ENCODE assay signal across 6 cellular contexts in the genomic region with DNA sequence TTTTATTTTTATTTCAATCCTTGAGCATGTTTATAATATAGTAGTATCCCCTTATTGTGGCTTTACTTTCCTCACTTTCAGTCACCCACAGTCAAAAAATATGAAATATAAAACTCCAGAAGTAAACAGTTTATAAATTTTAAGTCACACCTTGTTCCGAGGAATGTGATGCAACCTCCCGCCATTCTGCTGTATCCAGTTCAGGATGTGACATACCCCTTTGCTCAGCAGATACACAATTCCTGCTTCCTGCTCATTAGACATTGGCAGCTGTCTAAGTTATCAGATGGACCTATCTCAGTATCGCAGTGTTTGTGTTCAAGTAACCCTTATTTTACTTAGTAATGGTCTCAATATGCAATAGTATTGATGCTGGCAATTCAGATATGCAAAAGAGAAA.
A peak's percentile ranks its signal among the peaks of the same experiment; 100 is the strongest.
DNase-seq lines count a peak whose midpoint lies in the region; ATAC-seq, FAIRE-seq and TF ChIP-seq lines count a peak whose summit lies in the region.
"Not testable (repeated sequence)": the region's sequence is repeated elsewhere in the genome, so short reads cannot be mapped to it uniquely, and the experiment has no call there.

No MANE protein-coding gene starts in this region.

- not testable (repeated sequence) for H3K27me3 ChIP-seq in BE2C; HepG2 (ENCODE audit: control insufficient read depth in 1 of 2, insufficient read depth in 2 of 2, low read length in 2 of 2)

- not testable (repeated sequence) for H3K27ac ChIP-seq in HepG2 (ENCODE audit: extremely low read length, insufficient read depth, low read length)

- not testable (repeated sequence) for H4K20me1 ChIP-seq in HepG2 (ENCODE audit: insufficient read depth, low read length)

- POLR2A ChIA-PET in activated CD8-positive, alpha-beta T cell treated with anti-CD3 and anti-CD28 coated beads for 36 hours (lab: Charles Lee); HepG2 (lab: Yijun Ruan, JAX): not testable (repeated sequence)

- not testable (repeated sequence) for TF ChIP-seq POLR2A in HepG2 (IDR thresholded peaks at IDR 0.05; ENCODE audit: insufficient read depth in 1 of 2, low read depth in 2 of 2, low read length in 2 of 2)

- not testable (repeated sequence) for BruUV-seq in HepG2 (replicated peaks; lab: Mats Ljungman, UMichigan)

- H3K36me3 ChIP-seq in BE2C; HepG2 (replicated peaks in 1 of 2; ENCODE audit: control insufficient read depth in 1 of 2, insufficient read depth in 2 of 2, low read length in 2 of 2): not testable (repeated sequence)

- in situ Hi-C loops in HepG2 (cut with HindIII; ENCODE audit: extremely low pct_ligation_motif_present, low pct_unique_long_range_greater_than_20kb) = not testable (repeated sequence)

- WGBS in HepG2 (ENCODE audit: low lambda C conversion rate) = 81% methylated on average over 3 of the region's 3 CpGs

- not testable (repeated sequence) for H3K4me3 ChIP-seq in BE2C (ENCODE audit: low read depth, low read length); HepG2 (replicated peaks in 1 of 3; ENCODE audit: insufficient read depth in 1 of 3, low read depth in 2 of 3, low read length in 3 of 3)

- intact Hi-C loops in activated CD8-positive, alpha-beta T cell treated with anti-CD3 and anti-CD28 coated beads for 36 hours (cut with micrococcal nuclease); HepG2 (cut with micrococcal nuclease; ENCODE audit: unreplicated experiment): not testable (repeated sequence)

- H3K27me3 Mint-ChIP-seq in activated CD8-positive, alpha-beta T cell treated with anti-CD3 and anti-CD28 coated beads for 36 hours = not testable (repeated sequence)

- CTCF ChIA-PET in activated CD8-positive, alpha-beta T cell treated with anti-CD3 and anti-CD28 coated beads for 36 hours (lab: Charles Lee); HepG2 (lab: Yijun Ruan, JAX; ENCODE audit: low intra/inter-chr PET ratio, low total read pairs): not testable (repeated sequence)

- not testable (repeated sequence) for H3K4me2 ChIP-seq in HepG2 (ENCODE audit: low read depth, low read length)

- TF ChIP-seq EP300 in HepG2 (IDR thresholded peaks at IDR 0.05; ENCODE audit: low read depth in 2 of 2, low read length in 2 of 2); HepG2 (CRISPR knock-in tag; IDR thresholded peaks at IDR 0.05; ENCODE audit: borderline replicate concordance): not testable (repeated sequence)

- H3K9me3 ChIP-seq in BE2C; HepG2 (ENCODE audit: low read length): not testable (repeated sequence)

- DNase-seq in BE2C = peak; percentile 7
- peak; percentile 19 for DNase-seq in LHCN-M2 (ENCODE audit: low read depth)
- DNase-seq in RKO (ENCODE audit: low spot score) = peak; percentile 3
- DNase-seq in activated CD8-positive, alpha-beta T cell treated with anti-CD3 and anti-CD28 coated beads for 36 hours = peak; percentile 0
- DNase-seq in ecto neural progenitor cell (ENCODE audit: low spot score) = peak; percentile 1
- not testable (repeated sequence) for DNase-seq in HepG2 (ENCODE audit: low spot score)

- not testable (repeated sequence) for H3K36me3 Mint-ChIP-seq in activated CD8-positive, alpha-beta T cell treated with anti-CD3 and anti-CD28 coated beads for 36 hours (ENCODE audit: low read depth)

- not testable (repeated sequence) for H3K4me3 Mint-ChIP-seq in activated CD8-positive, alpha-beta T cell treated with anti-CD3 and anti-CD28 coated beads for 36 hours

- ATAC-seq in activated CD8-positive, alpha-beta T cell treated with anti-CD3 and anti-CD28 coated beads for 36 hours = not testable (repeated sequence)
- ATAC-seq in HepG2 = peak; percentile 31; the same call in 2 of the 3 replicates

- not testable (repeated sequence) for H3K9ac ChIP-seq in HepG2 (ENCODE audit: insufficient read depth, low read depth, low read length)

- not testable (repeated sequence) for H3K27ac Mint-ChIP-seq in activated CD8-positive, alpha-beta T cell treated with anti-CD3 and anti-CD28 coated beads for 36 hours

- H2AFZ ChIP-seq in HepG2 (ENCODE audit: low read length) = not testable (repeated sequence)

- not testable (repeated sequence) for H3K9me3 Mint-ChIP-seq in activated CD8-positive, alpha-beta T cell treated with anti-CD3 and anti-CD28 coated beads for 36 hours

- H3K79me2 ChIP-seq in HepG2 (ENCODE audit: insufficient read depth, low read length) = not testable (repeated sequence)

- not testable (repeated sequence) for TF ChIP-seq RAD21 in HepG2 (CRISPR knock-in tag; IDR thresholded peaks at IDR 0.05)

- not testable (repeated sequence) for TF ChIP-seq CTCF in BE2C (IDR thresholded peaks at IDR 0.05; ENCODE audit: low read depth, low read length); activated CD8-positive, alpha-beta T cell treated with anti-CD3 and anti-CD28 coated beads for 36 hours (IDR thresholded peaks at IDR 0.05); HepG2 (CRISPR knock-in tag; IDR thresholded peaks at IDR 0.05)

- FAIRE-seq in HepG2 (lab: Jason Lieb, UNC) = not testable (repeated sequence)

- H3K4me1 Mint-ChIP-seq in activated CD8-positive, alpha-beta T cell treated with anti-CD3 and anti-CD28 coated beads for 36 hours (ENCODE audit: low read depth) = not testable (repeated sequence)

- not testable (repeated sequence) for H3K4me1 ChIP-seq in BE2C; HepG2 (ENCODE audit: insufficient read depth, low read length)
